8 cellular contexts compared by ENCODE assay signal in genomic region chr17:50508573-50509460, GRCh38. TPM values are rescaled to one million over a fixed set of nuclear protein-coding genes. Genes with fewer than 3 reads are reported as not detected.
DNase-seq lines count a peak whose midpoint lies in the region; ATAC-seq and TF ChIP-seq lines count a peak whose summit lies in the region.

No MANE protein-coding gene starts in this region.

- H3K4me3 Mint-ChIP-seq in endodermal cell (peak overlapping the region; percentile 83), nephron (peak overlapping the region; percentile 84 to 90 (median 88))

- H3K9me3 Mint-ChIP-seq in endodermal cell: no peaks in the 10 kb centered on the region
- H3K9me3 Mint-ChIP-seq in nephron: no peaks in the 10 kb centered on the region

- WGBS in endodermal cell (ENCODE audit: insufficient coverage in 1 of 2, insufficient read length in 1 of 2), 2 experiments: 33 to 61% methylated on average over 9 to 32 of the region's 32 CpGs

- H3K36me3 ChIP-seq in MG63: no peaks in the 10 kb centered on the region
- no peaks in the 10 kb centered on the region for H3K36me3 ChIP-seq in endodermal cell (ENCODE audit: control insufficient read depth, insufficient read depth, low read length)

- no peaks in the 10 kb centered on the region for H3K36me3 Mint-ChIP-seq in endodermal cell (ENCODE audit: low read depth)
- no peaks in the 10 kb centered on the region for H3K36me3 Mint-ChIP-seq in nephron (ENCODE audit: low read depth)

- peaks cover 13% of the 10 kb centered on the region for H3K4me1 Mint-ChIP-seq in endodermal cell
- H3K4me1 Mint-ChIP-seq in nephron: peaks cover 35% of the 10 kb centered on the region

- no peak overlapping the region for H3K9ac ChIP-seq in endodermal cell (ENCODE audit: extremely low read depth, low read length, poor library complexity, severe bottlenecking)

- no peaks in the 10 kb centered on the region for H3K4me1 ChIP-seq in endodermal cell (ENCODE audit: control insufficient read depth, insufficient read depth, low read length)

- H3K27ac ChIP-seq in endodermal cell (ENCODE audit: low read depth, low read length): no peak overlapping the region

- DNase-seq in AG10803 (ENCODE audit: low read depth) (no peak), MG63 (no peak), endodermal cell (no peak), D341Med (ENCODE audit: low spot score) (no peak), NCI-H2196 treated with DMSO at 0.1 percent for 48 hours (lab: John Stamatoyannopoulos, UW; ENCODE audit: unreplicated experiment) (no peak)

- H3K9me3 ChIP-seq in MG63 (no peaks in the 10 kb centered on the region), endodermal cell (ENCODE audit: control insufficient read depth, low read length) (no peaks in the 10 kb centered on the region)

- H3K4me3 ChIP-seq in AG10803 (ENCODE audit: low read length) (peak overlapping the region; percentile 61), MG63 (peak overlapping the region; percentile 49), endodermal cell (ENCODE audit: low read length) (peak overlapping the region; percentile 80)

- no peak for ATAC-seq in HG02678 (IDR thresholded peaks at IDR 0.05; ENCODE audit: unreplicated experiment)
- no peak for ATAC-seq in HG03354 (IDR thresholded peaks at IDR 0.05; ENCODE audit: poor library complexity, severe bottlenecking, unreplicated experiment)

- no peaks in the 10 kb centered on the region for H3K27me3 ChIP-seq in MG63
- peaks cover 11% of the 10 kb centered on the region for H3K27me3 ChIP-seq in endodermal cell (ENCODE audit: control insufficient read depth, insufficient read depth, low read length, poor library complexity, severe bottlenecking)

- peaks cover 18% of the 10 kb centered on the region for H3K27me3 Mint-ChIP-seq in endodermal cell (ENCODE audit: insufficient read depth)
- peaks cover 6% of the 10 kb centered on the region for H3K27me3 Mint-ChIP-seq in nephron (ENCODE audit: low read depth)

- H3K27ac Mint-ChIP-seq in endodermal cell: peak overlapping the region; percentile 90
- peak overlapping the region; percentile 75 to 88 (median 77) for H3K27ac Mint-ChIP-seq in nephron

- TF ChIP-seq CTCF in AG10803 (conservative IDR thresholded peaks at IDR 0.05; ENCODE audit: low read length) (no peak; the same call in 1 of the 2 replicates), endodermal cell (conservative IDR thresholded peaks at IDR 0.05) (no peak), nephron (IDR thresholded peaks at IDR 0.05; ENCODE audit: unreplicated experiment in 3 of 3) (no peak)

RNA-seq across cellular contexts. Expression of gene MYCBPAP, which starts 0.6 kb away (rescaled TPM):
- not detected in 2 replicates for total RNA-seq in MG63 (2014; rRNA removed; shearing (Covaris generic); ENCODE audit: low replicate concordance)
- total RNA-seq in endodermal cell: 1 to 10 TPM; 3.5 to 7.1 TPM
- 2.6 TPM for polyA plus RNA-seq in endodermal cell (2013, experiment 1 of 2)
- polyA plus RNA-seq in endodermal cell (2013, experiment 2 of 2): 1.6 TPM

RNA-seq across cellular contexts. Expression of gene EPN3, which starts 23.7 kb away (rescaled TPM):
- total RNA-seq in MG63 (2014; rRNA removed; shearing (Covaris generic); ENCODE audit: low replicate concordance): not detected in 2 replicates
- total RNA-seq in endodermal cell: under 1 TPM in 1 of 2 donors, not detected in 1; 0.66 TPM
- 0.21 TPM for polyA plus RNA-seq in endodermal cell (2013, experiment 1 of 2)
- polyA plus RNA-seq in endodermal cell (2013, experiment 2 of 2): not detected

RNA-seq across cellular contexts. Expression of gene RSAD1, which starts 30.2 kb away (rescaled TPM):
- total RNA-seq in MG63 (2014; rRNA removed; shearing (Covaris generic); ENCODE audit: low replicate concordance): 53.6 and 69.2 TPM in 2 replicates
- total RNA-seq in endodermal cell: 10 to 100 TPM; 26.6 to 35.8 TPM
- 32.2 TPM for polyA plus RNA-seq in endodermal cell (2013, experiment 1 of 2)
- polyA plus RNA-seq in endodermal cell (2013, experiment 2 of 2): 25.3 TPM

RNA-seq across cellular contexts. Expression of gene SPATA20, which starts 38.2 kb away (rescaled TPM):
- 52.1 and 59.6 TPM in 2 replicates for total RNA-seq in MG63 (2014; rRNA removed; shearing (Covaris generic); ENCODE audit: low replicate concordance)
- total RNA-seq in endodermal cell: 10 to 100 TPM; 40.4 to 40.5 TPM
- 22.2 TPM for polyA plus RNA-seq in endodermal cell (2013, experiment 1 of 2)
- 21.2 TPM for polyA plus RNA-seq in endodermal cell (2013, experiment 2 of 2)

RNA-seq across cellular contexts. Expression of gene CHAD, which starts 40.1 kb away (rescaled TPM):
- not detected in 2 replicates for total RNA-seq in MG63 (2014; rRNA removed; shearing (Covaris generic); ENCODE audit: low replicate concordance)
- under 1 TPM in 1 of 2 donors, not detected in 1; 0.15 TPM for total RNA-seq in endodermal cell
- not detected for polyA plus RNA-seq in endodermal cell (2013, experiment 1 of 2)
- polyA plus RNA-seq in endodermal cell (2013, experiment 2 of 2): 0.17 TPM
